Comparison of ENCODE assay signal across 8 cellular contexts in the genomic region with DNA sequence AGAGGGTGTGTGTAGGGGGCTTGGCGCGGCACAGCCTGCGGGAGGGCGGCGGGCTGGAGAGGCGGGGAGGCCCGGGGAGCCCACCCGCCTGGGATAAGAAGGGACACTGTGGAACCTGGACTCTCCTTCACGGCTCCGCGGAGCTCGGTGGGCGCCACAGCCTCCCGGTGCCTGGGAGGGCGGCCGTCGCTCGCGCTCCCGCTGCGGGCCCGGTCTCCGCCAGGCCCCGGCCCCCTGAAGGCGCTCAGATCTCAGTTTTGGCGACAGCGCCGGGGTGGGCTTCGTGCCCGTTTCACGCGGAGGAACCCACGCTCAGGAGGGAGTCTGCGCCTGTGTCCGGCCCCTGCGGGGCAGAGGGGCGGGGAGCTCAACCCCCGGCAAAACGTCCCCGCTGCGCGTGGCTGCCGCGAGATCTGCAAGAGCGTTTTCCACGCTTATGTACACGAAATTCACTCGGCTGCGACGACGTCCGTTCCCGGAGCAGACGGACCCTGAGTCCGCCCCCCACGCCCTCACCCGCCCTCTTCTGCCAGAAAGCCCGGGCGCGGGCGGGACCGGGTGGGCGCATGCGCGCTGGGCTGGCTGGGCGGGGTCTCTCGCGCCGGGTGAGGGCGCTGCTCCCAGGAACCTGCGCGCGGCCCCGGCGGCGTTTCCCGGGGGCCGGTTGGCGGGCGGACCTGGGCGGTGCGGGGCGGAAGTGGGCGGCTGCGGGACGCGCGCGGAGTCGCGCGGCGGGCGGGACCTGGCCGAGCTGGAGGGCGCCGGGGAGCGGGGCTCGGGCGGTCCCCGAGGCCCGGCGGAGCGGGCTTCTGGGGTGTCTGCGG. TPM values are rescaled to one million over a fixed set of nuclear protein-coding genes. Genes with fewer than 3 reads are reported as not detected.
DNase-seq lines count a peak whose midpoint lies in the region; ATAC-seq and TF ChIP-seq lines count a peak whose summit lies in the region.

A gene (plus strand): TSS at position 704 of the 824 bp plus-strand sequence.

- peaks cover 4% of the 10 kb centered on the region; the same call in 1 of the 2 replicates for H3K27me3 ChIP-seq in GM23338 (ENCODE audit: insufficient read depth)

- peak within 1 kb of the TSS; percentile 98 for H3K4me2 ChIP-seq in GM23338

- ATAC-seq in GM23338, result peak; percentile 65
- ATAC-seq in stimulated activated naive CD8-positive, alpha-beta T cell treated with anti-CD3 and anti-CD28 coated beads, Interleukin-15, amount 100 ng/mL, for 72 hours, result peak; percentile 93

- TF ChIP-seq POLR2A in Raji (IDR thresholded peaks at IDR 0.05; ENCODE audit: insufficient read depth, low read depth, low read length), result peak; percentile 91

- H3K27ac ChIP-seq in GM23338 (ENCODE audit: low read depth), result no peak within 1 kb of the TSS

- no peaks in the 10 kb centered on the region; the same call in 1 of the 2 replicates for H4K20me1 ChIP-seq in GM23338 (replicated peaks; ENCODE audit: insufficient read depth)

- peak within 1 kb of the TSS; percentile 94 for H2AFZ ChIP-seq in GM23338

- peak within 1 kb of the TSS; percentile 89 for H3K4me3 Mint-ChIP-seq in GM23338
- H3K4me3 Mint-ChIP-seq in nephron progenitor cell, result peak within 1 kb of the TSS; percentile 93
- H3K4me3 Mint-ChIP-seq in stimulated activated naive CD8-positive, alpha-beta T cell treated with anti-CD3 and anti-CD28 coated beads, Interleukin-15, amount 100 ng/mL, for 72 hours, result peak within 1 kb of the TSS; percentile 87 to 89

- peak; percentile 86 for DNase-seq in EL
- peak; percentile 88 for DNase-seq in GM23338 (ENCODE audit: low spot score)
- peak; percentile 27 for DNase-seq in LNCaP clone FGC (ENCODE audit: low read depth)
- DNase-seq in activated effector memory CD4-positive, alpha-beta T cell treated with Interleukin-2 at 50 U/mL for 16 hours, result peak; percentile 93
- DNase-seq in fibroblast of the aortic adventitia (ENCODE audit: low read depth), result peak; percentile 85
- DNase-seq in nephron progenitor cell, result peak; percentile 99
- peak; percentile 94 to 97 for DNase-seq in stimulated activated naive CD8-positive, alpha-beta T cell treated with anti-CD3 and anti-CD28 coated beads, Interleukin-15, amount 100 ng/mL, for 72 hours

- H3K27me3 Mint-ChIP-seq in GM23338 (ENCODE audit: insufficient read depth, low read depth, poor library complexity) (peaks cover 21% of the 10 kb centered on the region), nephron progenitor cell (ENCODE audit: low read depth, poor library complexity) (no peaks in the 10 kb centered on the region)
- peaks cover 6% of the 10 kb centered on the region for H3K27me3 Mint-ChIP-seq in stimulated activated naive CD8-positive, alpha-beta T cell treated with anti-CD3 and anti-CD28 coated beads, Interleukin-15, amount 100 ng/mL, for 72 hours

- peak within 1 kb of the TSS; percentile 28; the same call in 1 of the 2 replicates for H3K27ac Mint-ChIP-seq in GM23338
- peak within 1 kb of the TSS; percentile 92 for H3K27ac Mint-ChIP-seq in nephron progenitor cell
- H3K27ac Mint-ChIP-seq in stimulated activated naive CD8-positive, alpha-beta T cell treated with anti-CD3 and anti-CD28 coated beads, Interleukin-15, amount 100 ng/mL, for 72 hours, result peak within 1 kb of the TSS; percentile 80 to 84

- peak within 1 kb of the TSS; percentile 96 for H3K4me3 ChIP-seq in GM23338
- peak within 1 kb of the TSS; percentile 98 for H3K4me3 ChIP-seq in LNCaP clone FGC (ENCODE audit: low read depth, low read length)
- peak within 1 kb of the TSS; percentile 93 for H3K4me3 ChIP-seq in fibroblast of the aortic adventitia (ENCODE audit: low read depth, low read length)

- no peak; a peak in 1 of 4 replicates for TF ChIP-seq CTCF in GM23338 (conservative IDR thresholded peaks at IDR 0.05; ENCODE audit: low read depth in 2 of 2)
- no peak for TF ChIP-seq CTCF in LNCaP clone FGC (IDR thresholded peaks at IDR 0.05; ENCODE audit: control insufficient read depth, extremely low read depth, insufficient read depth)
- TF ChIP-seq CTCF in fibroblast of the aortic adventitia (IDR thresholded peaks at IDR 0.05; ENCODE audit: insufficient read depth, low read length), result no peak
- no peak for TF ChIP-seq CTCF in nephron progenitor cell (IDR thresholded peaks at IDR 0.05)

- H3K36me3 ChIP-seq in GM23338 (ENCODE audit: insufficient read depth), result peaks cover 9% of the 10 kb centered on the region

- no peaks in the 10 kb centered on the region for H3K9me2 ChIP-seq in GM23338 (ENCODE audit: insufficient read depth)

- H3F3A ChIP-seq in GM23338 (replicated peaks; ENCODE audit: low read depth), result peaks cover 12% of the 10 kb centered on the region

- peaks cover 11% of the 10 kb centered on the region for H3K4me1 Mint-ChIP-seq in GM23338
- H3K4me1 Mint-ChIP-seq in nephron progenitor cell, result peaks cover 41% of the 10 kb centered on the region
- peaks cover 24% of the 10 kb centered on the region for H3K4me1 Mint-ChIP-seq in stimulated activated naive CD8-positive, alpha-beta T cell treated with anti-CD3 and anti-CD28 coated beads, Interleukin-15, amount 100 ng/mL, for 72 hours

- peaks cover 13% of the 10 kb centered on the region; the same call in 1 of the 2 replicates for H3K4me1 ChIP-seq in GM23338 (ENCODE audit: insufficient read depth)

- H3K79me2 ChIP-seq in GM23338 (replicated peaks; ENCODE audit: insufficient read depth), result peaks cover 24% of the 10 kb centered on the region

- H3K36me3 Mint-ChIP-seq in GM23338 (ENCODE audit: low read depth) (peaks cover 19% of the 10 kb centered on the region; the same call in 2 of the 3 replicates), nephron progenitor cell (ENCODE audit: low read depth) (peaks cover 13% of the 10 kb centered on the region)

- H3K9me3 Mint-ChIP-seq in GM23338, result no peaks in the 10 kb centered on the region
- H3K9me3 Mint-ChIP-seq in nephron progenitor cell, result no peaks in the 10 kb centered on the region
- no peaks in the 10 kb centered on the region for H3K9me3 Mint-ChIP-seq in stimulated activated naive CD8-positive, alpha-beta T cell treated with anti-CD3 and anti-CD28 coated beads, Interleukin-15, amount 100 ng/mL, for 72 hours

TF ChIP-seq in GM23338, 12 proteins besides CTCF, POLR2A, EP300 and RAD21 (continues in another document):
- TF ChIP-seq, protein P1, sequence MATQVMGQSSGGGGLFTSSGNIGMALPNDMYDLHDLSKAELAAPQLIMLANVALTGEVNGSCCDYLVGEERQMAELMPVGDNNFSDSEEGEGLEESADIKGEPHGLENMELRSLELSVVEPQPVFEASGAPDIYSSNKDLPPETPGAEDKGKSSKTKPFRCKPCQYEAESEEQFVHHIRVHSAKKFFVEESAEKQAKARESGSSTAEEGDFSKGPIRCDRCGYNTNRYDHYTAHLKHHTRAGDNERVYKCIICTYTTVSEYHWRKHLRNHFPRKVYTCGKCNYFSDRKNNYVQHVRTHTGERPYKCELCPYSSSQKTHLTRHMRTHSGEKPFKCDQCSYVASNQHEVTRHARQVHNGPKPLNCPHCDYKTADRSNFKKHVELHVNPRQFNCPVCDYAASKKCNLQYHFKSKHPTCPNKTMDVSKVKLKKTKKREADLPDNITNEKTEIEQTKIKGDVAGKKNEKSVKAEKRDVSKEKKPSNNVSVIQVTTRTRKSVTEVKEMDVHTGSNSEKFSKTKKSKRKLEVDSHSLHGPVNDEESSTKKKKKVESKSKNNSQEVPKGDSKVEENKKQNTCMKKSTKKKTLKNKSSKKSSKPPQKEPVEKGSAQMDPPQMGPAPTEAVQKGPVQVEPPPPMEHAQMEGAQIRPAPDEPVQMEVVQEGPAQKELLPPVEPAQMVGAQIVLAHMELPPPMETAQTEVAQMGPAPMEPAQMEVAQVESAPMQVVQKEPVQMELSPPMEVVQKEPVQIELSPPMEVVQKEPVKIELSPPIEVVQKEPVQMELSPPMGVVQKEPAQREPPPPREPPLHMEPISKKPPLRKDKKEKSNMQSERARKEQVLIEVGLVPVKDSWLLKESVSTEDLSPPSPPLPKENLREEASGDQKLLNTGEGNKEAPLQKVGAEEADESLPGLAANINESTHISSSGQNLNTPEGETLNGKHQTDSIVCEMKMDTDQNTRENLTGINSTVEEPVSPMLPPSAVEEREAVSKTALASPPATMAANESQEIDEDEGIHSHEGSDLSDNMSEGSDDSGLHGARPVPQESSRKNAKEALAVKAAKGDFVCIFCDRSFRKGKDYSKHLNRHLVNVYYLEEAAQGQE (IDR thresholded peaks at IDR 0.05; ENCODE audit: unreplicated experiment), result no peak
- peak; percentile 37; the same call in 1 of the 2 replicates for TF ChIP-seq CREB1 (CRISPR knock-in tag; IDR thresholded peaks at IDR 0.05; ENCODE audit: low read depth)
- TF ChIP-seq, protein P2, sequence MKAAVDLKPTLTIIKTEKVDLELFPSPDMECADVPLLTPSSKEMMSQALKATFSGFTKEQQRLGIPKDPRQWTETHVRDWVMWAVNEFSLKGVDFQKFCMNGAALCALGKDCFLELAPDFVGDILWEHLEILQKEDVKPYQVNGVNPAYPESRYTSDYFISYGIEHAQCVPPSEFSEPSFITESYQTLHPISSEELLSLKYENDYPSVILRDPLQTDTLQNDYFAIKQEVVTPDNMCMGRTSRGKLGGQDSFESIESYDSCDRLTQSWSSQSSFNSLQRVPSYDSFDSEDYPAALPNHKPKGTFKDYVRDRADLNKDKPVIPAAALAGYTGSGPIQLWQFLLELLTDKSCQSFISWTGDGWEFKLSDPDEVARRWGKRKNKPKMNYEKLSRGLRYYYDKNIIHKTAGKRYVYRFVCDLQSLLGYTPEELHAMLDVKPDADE (IDR thresholded peaks at IDR 0.05), result no peak
- TF ChIP-seq ZNF114 (CRISPR knock-in tag; IDR thresholded peaks at IDR 0.05), result no peak
- no peak for TF ChIP-seq ZNF331 (CRISPR knock-in tag; IDR thresholded peaks at IDR 0.05; ENCODE audit: low read depth)
- no peak for TF ChIP-seq STAT1 (IDR thresholded peaks at IDR 0.05; ENCODE audit: unreplicated experiment)
- TF ChIP-seq EZH2 (IDR thresholded peaks at IDR 0.05; ENCODE audit: low read depth, unreplicated experiment), result no peak
- no peak for TF ChIP-seq JUNB (IDR thresholded peaks at IDR 0.05; ENCODE audit: unreplicated experiment)
- TF ChIP-seq EZH2phosphoT487 (IDR thresholded peaks at IDR 0.05; ENCODE audit: unreplicated experiment), result no peak

RNA-seq across cellular contexts. Expression of the gene that starts here (rescaled TPM):
- total RNA-seq in GM23338 (2014; rRNA removed; shearing (Covaris generic)), result 79.5 and 97.3 TPM in 2 replicates
- polyA plus RNA-seq in GM23338 (2016; fragmentation: Nextera tagmentation; extraction: Ambion mirVana), result 30.0 and 31.2 TPM in 2 replicates
- total RNA-seq in fibroblast of the aortic adventitia (ENCODE audit: low replicate concordance), result 27.1 and 43.7 TPM in 2 replicates

Comparison
In these comparisons a context has a peak if more than half of its experiments do, and no peak if none do; other contexts are left out.
1. DNase-seq: peak in every context shown above with its lines; median percentile 99 in nephron progenitor cell; 96 in stimulated activated naive CD8-positive, alpha-beta T cell treated with anti-CD3 and anti-CD28 coated beads, Interleukin-15, amount 100 ng/mL, for 72 hours; 93 in activated effector memory CD4-positive, alpha-beta T cell treated with Interleukin-2 at 50 U/mL for 16 hours; 88 in GM23338; 86 in EL; 85 in fibroblast of the aortic adventitia; 27 in LNCaP clone FGC.
2. H3K27ac Mint-ChIP-seq: peak in every context shown above with its lines; median percentile 92 in nephron progenitor cell; 82 in stimulated activated naive CD8-positive, alpha-beta T cell treated with anti-CD3 and anti-CD28 coated beads, Interleukin-15, amount 100 ng/mL, for 72 hours; 28 in GM23338.